ENCODE assay signal across 30 cellular contexts in genomic region chr2:220614064-220614463, GRCh38.
"Had no signal": no experiment of that assay in that cellular context is flagged by ENCODE, and none has a peak within 500 bp of the region (broad histone marks: within the 10 kb centered on the region; RNA-seq: fewer than 3 reads in every experiment).

No MANE protein-coding gene starts in this region.

- H3K4me1 Mint-ChIP-seq: naive thymus-derived CD4-positive, alpha-beta T cell; natural killer cell; nephron; neural progenitor cell; stimulated activated effector memory CD8-positive, alpha-beta T cell treated with anti-CD3 and anti-CD28 coated beads, Interleukin-12 subunit alpha, Interleukin-12 subunit beta, amount 100 ng/mL, for 72 hours; stimulated activated naive CD8-positive, alpha-beta T cell treated with anti-CD3 and anti-CD28 coated beads, Interleukin-15, amount 100 ng/mL, for 72 hours had no signal

- ATAC-seq: naive thymus-derived CD4-positive, alpha-beta T cell; natural killer cell; psoas muscle; right cardiac atrium; sciatic nerve; stimulated activated effector memory CD8-positive, alpha-beta T cell treated with anti-CD3 and anti-CD28 coated beads, Interleukin-12 subunit alpha, Interleukin-12 subunit beta, amount 100 ng/mL, for 72 hours; stimulated activated naive CD8-positive, alpha-beta T cell treated with anti-CD3 and anti-CD28 coated beads, Interleukin-15, amount 100 ng/mL, for 72 hours; stimulated activated naive CD8-positive, alpha-beta T cell treated with anti-CD3 and anti-CD28 coated beads, Interleukin-15, Interleukin-2, amounts not matched to agents 100 U/mL and 50 U/mL, for 24 hours; upper lobe of right lung had no signal

- H3K36me3 ChIP-seq: neural progenitor cell, ovary, spleen, suprapubic skin, tibial artery, transverse colon, upper lobe of right lung, uterus had no signal

- H3K9ac ChIP-seq: neural progenitor cell, parathyroid adenoma had no signal

- H2AFZ ChIP-seq: neural progenitor cell, parathyroid adenoma had no signal

- H3K4me1 ChIP-seq: neural progenitor cell, parathyroid adenoma, psoas muscle, spleen, suprapubic skin, testis, tibial artery, transverse colon, upper lobe of right lung, uterus had no signal

- H3K27me3 ChIP-seq: neural progenitor cell, ovary, spleen, suprapubic skin, testis, tibial artery, transverse colon, upper lobe of right lung, uterus had no signal

- DNase-seq: naive thymus-derived CD4-positive, alpha-beta T cell; natural killer cell; occipital lobe; ovary; posterior cingulate gyrus; psoas muscle; right cardiac atrium; spleen; stimulated activated CD4-positive, alpha-beta T cell treated with anti-CD3 and anti-CD28 coated beads, Interleukin-12 subunit alpha, Interleukin-12 subunit beta, amount 100 ng/mL, for 4 hours; stimulated activated CD4-positive, alpha-beta T cell treated with anti-CD3 and anti-CD28 coated beads, Interleukin-1b, Interleukin-23, amount 100 ng/mL, for 48 hours; stimulated activated CD4-positive, alpha-beta T cell treated with anti-CD3 and anti-CD28 coated beads, Interleukin-4, amount 100 ng/mL, for 1 hour; stimulated activated naive CD4-positive, alpha-beta T cell; stimulated activated naive CD8-positive, alpha-beta T cell treated with anti-CD3 and anti-CD28 coated beads, Interleukin-15, amount 100 ng/mL, for 72 hours; stimulated activated naive CD8-positive, alpha-beta T cell treated with anti-CD3 and anti-CD28 coated beads, Interleukin-15, Interleukin-2, amounts not matched to agents 100 U/mL and 50 U/mL, for 24 hours; substantia nigra; testis; tibial artery; transverse colon; upper lobe of right lung; uterus had no signal

- H3K27me3 Mint-ChIP-seq: progenitor cell of endocrine pancreas; stimulated activated naive CD8-positive, alpha-beta T cell treated with anti-CD3 and anti-CD28 coated beads, Interleukin-15, amount 100 ng/mL, for 72 hours; type B pancreatic cell had no signal

- H3K4me2 ChIP-seq: neural progenitor cell, smooth muscle cell had no signal

- H3K4me3 ChIP-seq: neural progenitor cell, ovary, psoas muscle, skin epidermis, smooth muscle cell, spleen, suprapubic skin, testis, tibial artery, transverse colon, upper lobe of right lung, uterus had no signal

- H3K9me3 Mint-ChIP-seq: neural progenitor cell; stimulated activated effector memory CD8-positive, alpha-beta T cell treated with anti-CD3 and anti-CD28 coated beads, Interleukin-12 subunit alpha, Interleukin-12 subunit beta, amount 100 ng/mL, for 72 hours; stimulated activated naive CD8-positive, alpha-beta T cell treated with anti-CD3 and anti-CD28 coated beads, Interleukin-15, amount 100 ng/mL, for 72 hours; type B pancreatic cell had no signal

- H3K4me3 Mint-ChIP-seq: naive thymus-derived CD4-positive, alpha-beta T cell; natural killer cell; nephron; neural progenitor cell; stimulated activated effector memory CD8-positive, alpha-beta T cell treated with anti-CD3 and anti-CD28 coated beads, Interleukin-12 subunit alpha, Interleukin-12 subunit beta, amount 100 ng/mL, for 72 hours; stimulated activated naive CD8-positive, alpha-beta T cell treated with anti-CD3 and anti-CD28 coated beads, Interleukin-15, amount 100 ng/mL, for 72 hours; type B pancreatic cell had no signal

- H3K27ac Mint-ChIP-seq: naive thymus-derived CD4-positive, alpha-beta T cell; natural killer cell; nephron; neural progenitor cell; progenitor cell of endocrine pancreas; stimulated activated effector memory CD8-positive, alpha-beta T cell treated with anti-CD3 and anti-CD28 coated beads, Interleukin-12 subunit alpha, Interleukin-12 subunit beta, amount 100 ng/mL, for 72 hours; stimulated activated naive CD8-positive, alpha-beta T cell treated with anti-CD3 and anti-CD28 coated beads, Interleukin-15, amount 100 ng/mL, for 72 hours; type B pancreatic cell had no signal

- H3K36me3 Mint-ChIP-seq: naive thymus-derived CD4-positive, alpha-beta T cell; natural killer cell; neural progenitor cell; stimulated activated effector memory CD8-positive, alpha-beta T cell treated with anti-CD3 and anti-CD28 coated beads, Interleukin-12 subunit alpha, Interleukin-12 subunit beta, amount 100 ng/mL, for 72 hours; type B pancreatic cell had no signal

- H3K9me3 ChIP-seq: ovary, psoas muscle, suprapubic skin, testis, tibial artery, transverse colon, upper lobe of right lung, uterus had no signal

- H3K27ac ChIP-seq: neural progenitor cell, ovary, parathyroid adenoma, psoas muscle, skin epidermis, spleen, suprapubic skin, testis, tibial artery, transverse colon, upper lobe of right lung, uterus had no signal
